In genomic region chr20:44644384-44645131, GRCh38 we compare ENCODE assay signal across 1 cellular context.
TF ChIP-seq lines count a peak whose summit lies in the region.

No MANE protein-coding gene starts in this region.

TF ChIP-seq in H1, 55 proteins besides CTCF, POLR2A, EP300 and RAD21:
- TF ChIP-seq JUN (IDR thresholded peaks at IDR 0.05; ENCODE audit: low read depth, low read length) (no peak), KDM1A (IDR thresholded peaks at IDR 0.05; ENCODE audit: borderline replicate concordance, low read length) (no peak), CHD1 (IDR thresholded peaks at IDR 0.05; ENCODE audit: low read depth, low read length) (no peak), CHD2 (IDR thresholded peaks at IDR 0.05; ENCODE audit: low read length) (no peak), ATF2 (IDR thresholded peaks at IDR 0.05; ENCODE audit: low read length) (no peak), HDAC2 (IDR thresholded peaks at IDR 0.05; ENCODE audit: borderline replicate concordance in 1 of 2, low read depth in 2 of 2, low read length in 2 of 2) (no peak), YY1 (IDR thresholded peaks at IDR 0.05; ENCODE audit: low read depth, low read length) (no peak), USF2 (IDR thresholded peaks at IDR 0.05; ENCODE audit: low read length) (no peak), RFX5 (IDR thresholded peaks at IDR 0.05; ENCODE audit: borderline replicate concordance, low read depth, low read length) (no peak), CREB1 (IDR thresholded peaks at IDR 0.05) (no peak), BACH1 (IDR thresholded peaks at IDR 0.05; ENCODE audit: low read length) (no peak), CBX5 (IDR thresholded peaks at IDR 0.05; ENCODE audit: low read depth, low read length) (no peak), FOSL1 (IDR thresholded peaks at IDR 0.05; ENCODE audit: insufficient read depth, low read depth, low read length) (no peak), SP4 (IDR thresholded peaks at IDR 0.05; ENCODE audit: low read length) (no peak), ZNF274 (IDR thresholded peaks at IDR 0.05; ENCODE audit: borderline replicate concordance, extremely low read depth, low read length) (no peak), E2F6 (IDR thresholded peaks at IDR 0.05) (no peak)
